15 cellular contexts compared by ENCODE assay signal in the genomic region with DNA sequence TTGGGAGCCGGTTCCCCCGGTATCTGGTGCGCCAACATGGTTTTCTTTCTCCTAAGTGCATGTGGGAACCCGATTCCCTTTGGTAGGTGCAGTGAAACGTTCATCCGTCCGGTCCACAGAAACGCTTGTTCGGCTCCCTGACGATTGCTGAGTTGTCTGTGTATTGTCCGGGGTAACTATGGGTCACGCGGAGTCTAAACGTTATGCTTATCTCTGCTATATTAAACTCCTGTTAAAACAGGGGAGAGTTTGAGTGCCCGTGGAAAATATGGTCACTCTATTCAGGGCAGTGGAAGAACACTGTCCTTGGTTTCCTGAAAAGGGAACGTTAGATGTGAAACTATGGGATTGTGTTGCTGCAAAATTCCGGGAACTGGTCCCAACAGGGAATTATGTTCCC. TPM values are rescaled to one million over a fixed set of nuclear protein-coding genes. Genes with fewer than 3 reads are reported as not detected.
A peak's percentile ranks its signal among the peaks of the same experiment; 100 is the strongest.
DNase-seq lines count a peak whose midpoint lies in the region; ATAC-seq and TF ChIP-seq lines count a peak whose summit lies in the region.
"Had no signal": no experiment of that assay in that cellular context is flagged by ENCODE, and none has a peak within 500 bp of the region (broad histone marks: within the 10 kb centered on the region; RNA-seq: fewer than 3 reads in every experiment).

No MANE protein-coding gene starts in this region.

- TF ChIP-seq POLR2A in heart left ventricle (IDR thresholded peaks at IDR 0.05) (no peak), vagina (IDR thresholded peaks at IDR 0.05) (no peak)

- H3K27ac ChIP-seq in heart left ventricle (peak overlapping the region in 9 of 12 donors; percentile 9 to 54 (median 42)), vagina (no peak overlapping the region), left lung (no peak overlapping the region)
- H3K27ac ChIP-seq: epithelial cell of prostate, KMS-11 had no signal

- peaks cover 0 to 9% (median 4%) of the 10 kb centered on the region in 12 donors for H3K9me3 ChIP-seq in heart left ventricle
- no peaks in the 10 kb centered on the region for H3K9me3 ChIP-seq in mucosa of stomach (ENCODE audit: control insufficient read depth, low read length)
- H3K9me3 ChIP-seq in vagina = no peaks in the 10 kb centered on the region
- peaks cover 0 to 8% of the 10 kb centered on the region in 2 donors for H3K9me3 ChIP-seq in left lung

- H3K36me3 ChIP-seq in heart left ventricle (no peaks in the 10 kb centered on the region), mucosa of stomach (ENCODE audit: control insufficient read depth, insufficient read depth, low read length) (no peaks in the 10 kb centered on the region), vagina (no peaks in the 10 kb centered on the region), left lung (no peaks in the 10 kb centered on the region)

- H3K27me3 ChIP-seq in heart left ventricle (no peaks in the 10 kb centered on the region), mucosa of stomach (ENCODE audit: control insufficient read depth, insufficient read depth, low read length) (no peaks in the 10 kb centered on the region), vagina (no peaks in the 10 kb centered on the region), left lung (no peaks in the 10 kb centered on the region)

- H3K4me3 ChIP-seq in heart left ventricle (peak overlapping the region in 11 of 12 donors; percentile 13 to 58 (median 42)), mucosa of stomach (ENCODE audit: low read length) (no peak overlapping the region), vagina (peak overlapping the region; percentile 26 to 32), left lung (no peak overlapping the region)

- H3K9ac ChIP-seq in mucosa of stomach (ENCODE audit: low read length) = peak overlapping the region; percentile 53
- H3K9ac ChIP-seq: KMS-11 had no signal

- TF ChIP-seq CTCF in heart left ventricle (IDR thresholded peaks at IDR 0.05) (no peak), vagina (IDR thresholded peaks at IDR 0.05) (no peak), left lung (IDR thresholded peaks at IDR 0.05) (no peak)

- DNase-seq in NCI-H146 (lab: John Stamatoyannopoulos, UW) = peak; percentile 3
- no peak for DNase-seq in NCI-H146 treated with DMSO at 0.1 percent for 48 hours (lab: John Stamatoyannopoulos, UW; ENCODE audit: unreplicated experiment)
- DNase-seq in heart left ventricle = peak in 2 of 5 donors; percentile 31 to 32
- no peak for DNase-seq in vagina (ENCODE audit: extremely low spot score in 2 of 2)
- no peak for DNase-seq in left lung
- DNase-seq: 8988T; activated CD8-positive, alpha-beta T cell treated with anti-CD3 and anti-CD28 coated beads for 36 hours; activated gamma-delta T cell; NCI-H187 treated with DMSO at 0.1 percent for 48 hours; SHP77 treated with DMSO at 0.1 percent for 48 hours had no signal

- intact Hi-C loops in heart left ventricle (cut with DNase I) (loop anchor here (2.0 to 10.0 kb wide), 8 partner anchors 30 to 598 kb away; no protein-coding TSS in a partner anchor), vagina (cut with DNase I) (loop anchor here (10.0 kb wide), 1 partner anchor 138 kb away; no protein-coding TSS in a partner anchor), left lung (cut with DNase I) (no loop called here)

- WGBS in heart left ventricle, 4 donors = 37 to 52% (median 45%) methylated on average over 17 of the region's 17 CpGs

- ATAC-seq in heart left ventricle = peak; percentile 68 to 79 (median 71)
- ATAC-seq in GM18858 (IDR thresholded peaks at IDR 0.05; ENCODE audit: unreplicated experiment) = no peak
- no peak for ATAC-seq in left lung
- ATAC-seq in GM21390 (IDR thresholded peaks at IDR 0.05; ENCODE audit: unreplicated experiment) = no peak
- ATAC-seq: activated CD8-positive, alpha-beta T cell treated with anti-CD3 and anti-CD28 coated beads for 36 hours had no signal

- H3K4me1 ChIP-seq in heart left ventricle (peaks cover 0 to 7% (median 0%) of the 10 kb centered on the region in 12 donors), mucosa of stomach (ENCODE audit: control insufficient read depth, insufficient read depth, low read length) (no peaks in the 10 kb centered on the region), vagina (no peaks in the 10 kb centered on the region), left lung (no peaks in the 10 kb centered on the region)

RNA-seq across cellular contexts. Expression of gene MGST2, which starts 32.4 kb away (rescaled TPM):
- total RNA-seq in heart left ventricle (100 to 1,000 TPM in 7 of 9 donors, 10 to 100 TPM in 2; 94.7 to 122 (median 105) TPM), vagina (78.3 TPM), left lung (10 to 100 TPM; 60.8 to 63.1 TPM)
- polyA plus RNA-seq in heart left ventricle = 100 to 1,000 TPM in 1 of 2 donors, 10 to 100 TPM in 1; 86.6 to 209 TPM

Comparison
In these comparisons a context has a peak if more than half of its experiments do, and no peak if none do; other contexts are left out.
1. ATAC-seq: peak in heart left ventricle (4 of 4); none in GM18858 (single experiment), left lung (single experiment) and GM21390 (single experiment).
2. H3K27ac ChIP-seq: peak in heart left ventricle (9 of 12); none in vagina (single experiment) and left lung (0 of 2).
3. H3K4me3 ChIP-seq: peak in heart left ventricle (11 of 12) and vagina (2 of 2); none in mucosa of stomach (single experiment) and left lung (0 of 2).
4. intact Hi-C loops: an anchor here in heart left ventricle (2.0 to 10.0 kb wide) and vagina (10.0 kb wide); none called in left lung.